ENCODE assay signal across 7 cellular contexts in the genomic region with DNA sequence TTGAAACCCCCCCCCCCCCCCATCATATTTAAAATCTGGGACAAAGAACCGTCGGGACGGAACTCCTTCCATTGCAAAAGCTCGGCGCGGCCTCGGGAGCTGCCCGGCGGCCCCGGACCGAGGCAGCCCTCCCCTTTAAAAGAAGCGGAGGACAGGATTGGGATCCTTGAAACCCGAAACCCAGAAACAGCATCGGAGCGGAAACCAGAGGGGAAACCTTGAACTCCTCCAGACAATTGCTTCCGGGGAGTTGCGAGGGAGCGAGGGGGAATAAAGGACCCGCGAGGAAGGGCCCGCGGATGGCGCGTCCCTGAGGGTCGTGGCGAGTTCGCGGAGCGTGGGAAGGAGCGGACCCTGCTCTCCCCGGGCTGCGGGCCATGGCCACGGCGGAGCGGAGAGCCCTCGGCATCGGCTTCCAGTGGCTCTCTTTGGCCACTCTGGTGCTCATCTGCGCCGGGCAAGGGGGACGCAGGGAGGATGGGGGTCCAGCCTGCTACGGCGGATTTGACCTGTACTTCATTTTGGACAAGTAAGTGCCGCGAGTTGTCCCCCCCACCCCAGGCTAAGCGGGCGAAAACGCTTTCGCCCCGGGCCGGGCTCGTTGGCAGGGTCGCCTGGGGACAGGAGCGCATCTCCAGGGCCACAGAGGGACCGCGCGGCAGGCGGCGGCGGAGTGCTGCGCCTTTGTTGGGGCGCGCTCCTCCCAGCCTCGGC. TPM values are rescaled to one million over a fixed set of nuclear protein-coding genes. Genes with fewer than 3 reads are reported as not detected.
DNase-seq lines count a peak whose midpoint lies in the region; ATAC-seq, FAIRE-seq and TF ChIP-seq lines count a peak whose summit lies in the region.

A gene (plus strand): TSS at position 57 of the 714 bp plus-strand sequence. CDS start 321 bp downstream, at position 378.

- no peaks in the 10 kb centered on the region for H3K36me3 ChIP-seq in GM06990 (ENCODE audit: control insufficient read depth, insufficient read depth, low read length)
- no peaks in the 10 kb centered on the region for H3K36me3 ChIP-seq in mucosa of rectum (ENCODE audit: control insufficient read depth in 2 of 2, insufficient read depth in 2 of 2, low read length in 2 of 2)
- H3K36me3 ChIP-seq in upper lobe of right lung = no peaks in the 10 kb centered on the region

- TF ChIP-seq CTCF in GM06990 (IDR thresholded peaks at IDR 0.05; ENCODE audit: insufficient read depth, low read length, poor library complexity, severe bottlenecking) (no peak), upper lobe of right lung (IDR thresholded peaks at IDR 0.05) (no peak)

- H3K9me3 ChIP-seq in mucosa of rectum (ENCODE audit: control insufficient read depth in 2 of 2, low read length in 2 of 2) (no peaks in the 10 kb centered on the region), upper lobe of right lung (no peaks in the 10 kb centered on the region)

- H3K9ac ChIP-seq in mucosa of rectum (ENCODE audit: low read depth in 1 of 2, low read length in 2 of 2) = peak within 1 kb of the TSS; percentile 5 to 75

- H3K27me3 ChIP-seq in GM06990 (replicated peaks; ENCODE audit: control insufficient read depth, insufficient read depth, low read length) = peaks cover 8% of the 10 kb centered on the region
- H3K27me3 ChIP-seq in mucosa of rectum (ENCODE audit: control insufficient read depth in 2 of 2, insufficient read depth in 2 of 2, low read length in 2 of 2) = peaks cover 12 to 23% of the 10 kb centered on the region in 2 donors
- H3K27me3 ChIP-seq in upper lobe of right lung = no peaks in the 10 kb centered on the region

- FAIRE-seq in RCC 7860 (lab: Jason Lieb, UNC) = no peak

- H3K4me1 ChIP-seq in mucosa of rectum (ENCODE audit: control insufficient read depth in 2 of 2, insufficient read depth in 2 of 2, low read length in 2 of 2) (peaks cover 2 to 10% of the 10 kb centered on the region in 2 donors), upper lobe of right lung (peaks cover 13% of the 10 kb centered on the region)

- intact Hi-C loops in upper lobe of right lung (cut with DNase I) = loop anchor here (10.0 kb wide), 1 partner anchor 292 kb away; no protein-coding TSS in a partner anchor

- DNase-seq in GM06990 (ENCODE audit: extremely low read depth, insufficient read length) (peak; percentile 13), NCI-H146 treated with DMSO at 0.1 percent for 48 hours (lab: John Stamatoyannopoulos, UW; ENCODE audit: unreplicated experiment) (peak; percentile 6), fibroblast of gingiva (ENCODE audit: low read depth) (peak; percentile 77), upper lobe of right lung (peak; percentile 70), RCC 7860 (ENCODE audit: low spot score) (no peak)
- peak; percentile 9 to 23 for DNase-seq in activated CD4-positive, alpha-beta T cell treated with anti-CD3 and anti-CD28 coated beads, Interleukin-2, amount 50 U/mL, for 48 hours

- H3K27ac ChIP-seq in mucosa of rectum (ENCODE audit: low read depth in 2 of 2, low read length in 2 of 2) = peak within 1 kb of the TSS; percentile 67 to 80
- H3K27ac ChIP-seq in upper lobe of right lung = peak within 1 kb of the TSS; percentile 75

- H3K4me3 ChIP-seq in GM06990 (replicated peaks; ENCODE audit: low read depth, low read length) = no peak within 1 kb of the TSS
- H3K4me3 ChIP-seq in mucosa of rectum (ENCODE audit: low read length in 2 of 2) = peak within 1 kb of the TSS; percentile 66 to 74
- peak within 1 kb of the TSS; percentile 78 for H3K4me3 ChIP-seq in upper lobe of right lung

- ATAC-seq in upper lobe of right lung = peak; percentile 70

RNA-seq across cellular contexts. Expression of the gene that starts here (rescaled TPM):
- total RNA-seq in upper lobe of right lung = 81.2 TPM
